Comparison of ENCODE assay signal across 8 cellular contexts in genomic region chr4:8158710-8159521, GRCh38. TPM values are rescaled to one million over a fixed set of nuclear protein-coding genes. Genes with fewer than 3 reads are reported as not detected.
DNase-seq lines count a peak whose midpoint lies in the region; ATAC-seq and TF ChIP-seq lines count a peak whose summit lies in the region.

TSS of gene ABLIM2 (minus strand) at chr4:8158813. CDS start at chr4:8158689, 124 bp downstream.

- no peak for TF ChIP-seq CTCF in C4-2B (conservative IDR thresholded peaks at IDR 0.05)
- TF ChIP-seq CTCF in liver (IDR thresholded peaks at IDR 0.05; ENCODE audit: low read depth, low read length, missing input control) = no peak

- no peaks in the 10 kb centered on the region for H3K27me3 ChIP-seq in liver (ENCODE audit: control insufficient read depth in 4 of 4, insufficient read depth in 4 of 4, low read length in 3 of 4)

- H3K36me3 ChIP-seq in liver (ENCODE audit: control insufficient read depth in 4 of 4, insufficient read depth in 3 of 4, low read depth in 1 of 4, low read length in 3 of 4) = no peaks in the 10 kb centered on the region

- no peaks in the 10 kb centered on the region for H3K9me3 ChIP-seq in liver (ENCODE audit: control insufficient read depth in 4 of 4, low read length in 3 of 4)

- H3K27ac ChIP-seq in C4-2B (peak within 1 kb of the TSS; percentile 67), liver (ENCODE audit: low read depth in 1 of 2, low read length in 2 of 2) (no peak within 1 kb of the TSS)

- peak; percentile 96 for DNase-seq in NCI-H748 (lab: John Stamatoyannopoulos, UW; ENCODE audit: unreplicated experiment)
- DNase-seq in activated CD4-positive, alpha-beta T cell treated with anti-CD3 and anti-CD28 coated beads, Interleukin-2, amount 50 U/mL, for 4 hours = peak; percentile 97 to 98
- DNase-seq in dermis microvascular lymphatic vessel endothelial cell (ENCODE audit: low read depth in 2 of 2) = peak; percentile 95 to 99
- peak; percentile 98 for DNase-seq in stimulated activated CD4-positive, alpha-beta T cell treated with anti-CD3 and anti-CD28 coated beads, Interleukin-4, amount 100 ng/mL, for 1 hour

- TF ChIP-seq RAD21 in liver (IDR thresholded peaks at IDR 0.05) = no peak

- H3K9ac ChIP-seq in liver (ENCODE audit: low read depth in 1 of 2, low read length in 2 of 2) = peak within 1 kb of the TSS; percentile 58 to 69

- peak; percentile 94 for ATAC-seq in GM19395 (IDR thresholded peaks at IDR 0.05; ENCODE audit: unreplicated experiment)
- ATAC-seq in HG03558 (IDR thresholded peaks at IDR 0.05; ENCODE audit: extremely low read depth, unreplicated experiment) = peak; percentile 96

- under 1% methylated on average over 94 of the region's 94 CpGs for WGBS in liver

- H3K4me3 ChIP-seq in liver (ENCODE audit: low read depth in 1 of 3, low read length in 3 of 3) = peak within 1 kb of the TSS; percentile 76 to 89 (median 79)

- peaks cover 8 to 25% (median 17%) of the 10 kb centered on the region in 4 donors for H3K4me1 ChIP-seq in liver (ENCODE audit: control insufficient read depth in 4 of 4, insufficient read depth in 4 of 4, low read length in 3 of 4)

TF ChIP-seq in liver, 16 proteins besides CTCF, POLR2A, EP300 and RAD21:
- TF ChIP-seq EGR1 (IDR thresholded peaks at IDR 0.05; ENCODE audit: low read depth in 2 of 2) (peak in 1 of 2 donors; percentile 39), MAX (IDR thresholded peaks at IDR 0.05) (no peak), SP1 (IDR thresholded peaks at IDR 0.05) (peak; percentile 25), NR2F2 (IDR thresholded peaks at IDR 0.05) (no peak)

RNA-seq across cellular contexts. Expression of gene ABLIM2, which starts in this region (rescaled TPM):
- total RNA-seq in dermis microvascular lymphatic vessel endothelial cell (2.6 and 2.8 TPM in 2 replicates), liver (1 to 10 TPM in 1 of 2 donors, under 1 TPM in 1; 0.75 to 2.5 TPM)
- under 1 TPM; 0.92 to 0.93 TPM for polyA plus RNA-seq in liver
